In genomic region chr6:48147101-48147500, GRCh38 we compare ENCODE assay signal across 10 cellular contexts.
"Had no signal": no experiment of that assay in that cellular context is flagged by ENCODE, and none has a peak within 500 bp of the region (broad histone marks: within the 10 kb centered on the region; RNA-seq: fewer than 3 reads in every experiment).

No MANE protein-coding gene starts in this region.

- H3K4me3 ChIP-seq: GM23338, HAP-1, K562 had no signal

- FAIRE-seq: H1, HepG2, K562 had no signal

- H3K36me3 ChIP-seq: HAP-1 had no signal

- H3K9me3 ChIP-seq: HAP-1 had no signal

- H3K27ac ChIP-seq: HL-60 had no signal

- ATAC-seq: GM23338, HCT116, HepG2, K562 had no signal

- H3K4me2 ChIP-seq: GM23338 had no signal

- DNase-seq: H7, HFFc6, KG1 had no signal

- H2AFZ ChIP-seq: GM23338 had no signal

- H3K4me1 ChIP-seq: HAP-1 had no signal
